Comparison of ENCODE assay signal across 8 cellular contexts in genomic region chr7:100745184-100745583, GRCh38. TPM values are rescaled to one million over a fixed set of nuclear protein-coding genes. Genes with fewer than 3 reads are reported as not detected.
DNase-seq lines count a peak whose midpoint lies in the region; ATAC-seq and TF ChIP-seq lines count a peak whose summit lies in the region.

No MANE protein-coding gene starts in this region.

- intact Hi-C loops in CD8-positive, alpha-beta T cell (cut with DNase I, micrococcal nuclease): no loop called here
- intact Hi-C loops in esophagus squamous epithelium (cut with DNase I): no loop called here

- POLR2A ChIA-PET in CD8-positive, alpha-beta T cell (lab: Charles Lee): no interaction called here

- no peaks in the 10 kb centered on the region for H3K36me3 ChIP-seq in CD8-positive, alpha-beta T cell (ENCODE audit: insufficient read depth, low read length)
- H3K36me3 ChIP-seq in esophagus squamous epithelium: no peaks in the 10 kb centered on the region

- no peaks in the 10 kb centered on the region for H3K4me1 ChIP-seq in CD8-positive, alpha-beta T cell (ENCODE audit: insufficient read depth, low read length)
- H3K4me1 ChIP-seq in esophagus squamous epithelium: peaks cover 0 to 9% (median 0%) of the 10 kb centered on the region in 3 donors

- DNase-seq in CD8-positive, alpha-beta T cell: peak in 1 of 7 experiments; percentile 24
- DNase-seq in NCI-H82 (lab: John Stamatoyannopoulos, UW): peak; percentile 72
- DNase-seq in caudate nucleus (lab: John Stamatoyannopoulos, UW): peak in 45 of 61 donors; percentile 1 to 83 (median 32)
- peak; percentile 18 to 19 for DNase-seq in lung microvascular endothelial cell (ENCODE audit: low read depth in 2 of 2)
- DNase-seq in esophagus squamous epithelium (lab: John Stamatoyannopoulos, UW): no peak
- no peak for DNase-seq in epidermal melanocyte (ENCODE audit: insufficient read length, low spot score)
- no peak for DNase-seq in DMS 273 (lab: John Stamatoyannopoulos, UW; ENCODE audit: unreplicated experiment)

- peaks cover 2% of the 10 kb centered on the region for H3K4me1 Mint-ChIP-seq in CD8-positive, alpha-beta T cell (ENCODE audit: low read depth)

- H3K9me3 ChIP-seq in CD8-positive, alpha-beta T cell (ENCODE audit: low read length): no peaks in the 10 kb centered on the region
- no peaks in the 10 kb centered on the region for H3K9me3 ChIP-seq in esophagus squamous epithelium

- H3K9me3 Mint-ChIP-seq in CD8-positive, alpha-beta T cell: no peaks in the 10 kb centered on the region

- H3K4me3 ChIP-seq in CD8-positive, alpha-beta T cell (ENCODE audit: low read depth, low read length): no peak overlapping the region
- H3K4me3 ChIP-seq in esophagus squamous epithelium: peak overlapping the region in 2 of 4 donors; percentile 39 to 54

- WGBS in esophagus squamous epithelium, 2 donors: 11 to 39% methylated on average over 17 to 22 of the region's 28 CpGs

- no peak for TF ChIP-seq CTCF in CD8-positive, alpha-beta T cell (IDR thresholded peaks at IDR 0.05)
- no peak for TF ChIP-seq CTCF in esophagus squamous epithelium (IDR thresholded peaks at IDR 0.05)

- no peak for ATAC-seq in CD8-positive, alpha-beta T cell
- ATAC-seq in HG02981 (IDR thresholded peaks at IDR 0.05; ENCODE audit: unreplicated experiment): no peak

- H3K36me3 Mint-ChIP-seq in CD8-positive, alpha-beta T cell: no peaks in the 10 kb centered on the region

- peak overlapping the region; percentile 72 for H3K4me3 Mint-ChIP-seq in CD8-positive, alpha-beta T cell

- no peak overlapping the region for H3K27ac Mint-ChIP-seq in CD8-positive, alpha-beta T cell

- CTCF ChIA-PET in CD8-positive, alpha-beta T cell (lab: Charles Lee): interaction anchor here (0.9 kb wide), 1 partner anchor 19 kb away, joined by 3 read pairs; no protein-coding TSS in a partner anchor

- no peak for TF ChIP-seq POLR2A in esophagus squamous epithelium (IDR thresholded peaks at IDR 0.05)

- H3K27me3 ChIP-seq in CD8-positive, alpha-beta T cell (ENCODE audit: insufficient read depth, low read length): no peaks in the 10 kb centered on the region
- peaks cover 0 to 42% (median 0%) of the 10 kb centered on the region in 4 donors for H3K27me3 ChIP-seq in esophagus squamous epithelium

- H3K27me3 Mint-ChIP-seq in CD8-positive, alpha-beta T cell (ENCODE audit: low read depth): peaks cover 28% of the 10 kb centered on the region

- no peak overlapping the region for H3K27ac ChIP-seq in CD8-positive, alpha-beta T cell (ENCODE audit: low read depth, low read length)
- H3K27ac ChIP-seq in caudate nucleus (ENCODE audit: low read depth, low read length): no peak overlapping the region
- H3K27ac ChIP-seq in esophagus squamous epithelium: no peak overlapping the region

RNA-seq across cellular contexts. Expression of gene ZAN, which starts 11.8 kb away (rescaled TPM):
- not detected for total RNA-seq in CD8-positive, alpha-beta T cell
- total RNA-seq in lung microvascular endothelial cell: not detected in 2 replicates
- under 1 TPM in 1 of 4 donors, not detected in 3; 0.04 TPM for total RNA-seq in esophagus squamous epithelium

RNA-seq across cellular contexts. Expression of gene EPO, which starts 24.9 kb away (rescaled TPM):
- not detected for total RNA-seq in CD8-positive, alpha-beta T cell
- total RNA-seq in lung microvascular endothelial cell (not detected in 2 replicates), esophagus squamous epithelium (not detected)

RNA-seq across cellular contexts. Expression of gene POP7, which starts 39.3 kb away (rescaled TPM):
- total RNA-seq in CD8-positive, alpha-beta T cell: 10 to 100 TPM in 1 of 2 experiments, 1 to 10 TPM in 1; 9.3 to 11.0 TPM
- 28.1 and 33.3 TPM in 2 replicates for total RNA-seq in lung microvascular endothelial cell
- 10 to 100 TPM; 28.0 to 36.7 (median 30.0) TPM for total RNA-seq in esophagus squamous epithelium

RNA-seq across cellular contexts. Expression of gene GIGYF1, which starts 51.1 kb away (rescaled TPM):
- total RNA-seq in CD8-positive, alpha-beta T cell: 10 to 100 TPM; 68.6 to 71.6 TPM
- total RNA-seq in lung microvascular endothelial cell (8.1 and 14.9 TPM in 2 replicates), esophagus squamous epithelium (10 to 100 TPM in 3 of 4 donors, 1 to 10 TPM in 1; 8.0 to 24.2 (median 13.8) TPM)

Comparison
In these comparisons a context has a peak if more than half of its experiments do, and no peak if none do; other contexts are left out.
1. DNase-seq: peak in NCI-H82 (single experiment), caudate nucleus (45 of 61) and lung microvascular endothelial cell (2 of 2); none in esophagus squamous epithelium (single experiment), epidermal melanocyte (single experiment) and DMS 273 (single experiment).